In genomic region chr5:167489202-167489601, GRCh38 we compare ENCODE assay signal across 13 cellular contexts.
DNase-seq lines count a peak whose midpoint lies in the region; ATAC-seq and TF ChIP-seq lines count a peak whose summit lies in the region.
"Had no signal": no experiment of that assay in that cellular context is flagged by ENCODE, and none has a peak within 500 bp of the region (broad histone marks: within the 10 kb centered on the region; RNA-seq: fewer than 3 reads in every experiment).

No MANE protein-coding gene starts in this region.

- H3K4me3 ChIP-seq in epithelial cell of esophagus (ENCODE audit: low read length) (no peak overlapping the region), OCI-LY7 (ENCODE audit: low read depth, low read length, poor library complexity, severe bottlenecking) (no peak overlapping the region)
- H3K4me3 ChIP-seq: gastrocnemius medialis, upper lobe of left lung had no signal

- H3K79me2 ChIP-seq in OCI-LY7 (ENCODE audit: insufficient read depth, low read depth, low read length) = no peaks in the 10 kb centered on the region

- H3K9me3 Mint-ChIP-seq in T-cell = peaks cover 4 to 24% (median 19%) of the 10 kb centered on the region in 3 donors

- CTCF ChIA-PET in OCI-LY7 (lab: Charles Lee; ENCODE audit: unreplicated experiment) (no interaction called here), T-cell (lab: Charles Lee) (no interaction called here)

- no peak overlapping the region for H3K27ac Mint-ChIP-seq in T-cell
- H3K27ac Mint-ChIP-seq: T-helper 17 cell had no signal

- POLR2A ChIA-PET in OCI-LY7 (lab: Charles Lee) (no interaction called here), T-cell (lab: Charles Lee) (no interaction called here)

- no peaks in the 10 kb centered on the region for H3K4me1 ChIP-seq in OCI-LY7 (ENCODE audit: insufficient read depth, low read length, poor library complexity, severe bottlenecking)
- H3K4me1 ChIP-seq: gastrocnemius medialis, upper lobe of left lung had no signal

- intact Hi-C loops in OCI-LY7 (cut with micrococcal nuclease; ENCODE audit: unreplicated experiment) = no loop called here

- H3K9me2 ChIP-seq in OCI-LY7 (ENCODE audit: insufficient read depth, low read length) = no peaks in the 10 kb centered on the region

- H2AFZ ChIP-seq in OCI-LY7 (ENCODE audit: low read length) = no peak overlapping the region

- H3K9me3 ChIP-seq in OCI-LY7 (ENCODE audit: low read length) = no peaks in the 10 kb centered on the region
- H3K9me3 ChIP-seq: gastrocnemius medialis, upper lobe of left lung had no signal

- no peak overlapping the region for H3K4me2 ChIP-seq in OCI-LY7 (ENCODE audit: low read length)

- ATAC-seq in GM18502 (IDR thresholded peaks at IDR 0.05; ENCODE audit: poor library complexity, unreplicated experiment) (peak; percentile 92), GM21717 (IDR thresholded peaks at IDR 0.05; ENCODE audit: unreplicated experiment) (peak; percentile 97), HG03521 (IDR thresholded peaks at IDR 0.05; ENCODE audit: unreplicated experiment) (peak; percentile 81), T-cell (replicated peaks in 1 of 4) (no peak)
- ATAC-seq: gastrocnemius medialis, T-helper 17 cell had no signal

- no peaks in the 10 kb centered on the region for H3K4me1 Mint-ChIP-seq in T-cell
- H3K4me1 Mint-ChIP-seq: T-helper 17 cell had no signal

- H3K27ac ChIP-seq in OCI-LY7 (ENCODE audit: low read depth, low read length, poor library complexity, severe bottlenecking) = no peak overlapping the region
- H3K27ac ChIP-seq: gastrocnemius medialis, upper lobe of left lung had no signal

- no peaks in the 10 kb centered on the region for H3K36me3 ChIP-seq in OCI-LY7 (ENCODE audit: insufficient read depth, low read length)
- H3K36me3 ChIP-seq: gastrocnemius medialis, upper lobe of left lung had no signal

- H4K20me1 ChIP-seq in OCI-LY7 (ENCODE audit: insufficient read depth, low read length) = no peaks in the 10 kb centered on the region

- H3K36me3 Mint-ChIP-seq in T-cell = no peaks in the 10 kb centered on the region

- H3K27me3 Mint-ChIP-seq in T-cell = no peaks in the 10 kb centered on the region
- H3K27me3 Mint-ChIP-seq: T-helper 17 cell had no signal

- no TSS peak for BruUV-seq in OCI-LY7 (replicated peaks; lab: Mats Ljungman, UMichigan)

- peak; percentile 9 for DNase-seq in epithelial cell of esophagus (ENCODE audit: low read depth)
- DNase-seq in mesenteric fat pad (ENCODE audit: low spot score) = no peak
- no peak for DNase-seq in OCI-LY7 (ENCODE audit: low spot score)
- no peak for DNase-seq in T-cell
- no peak for DNase-seq in T-helper 2 cell
- DNase-seq: activated CD8-positive, alpha-beta memory T cell treated with anti-CD3 and anti-CD28 coated beads, Interleukin-2, amount 50 U/mL, for 4 hours; gastrocnemius medialis; NCI-H524 treated with DMSO at 0.1 percent for 48 hours; T-helper 17 cell; upper lobe of left lung had no signal

- no peak overlapping the region for H3K4me3 Mint-ChIP-seq in T-cell
- H3K4me3 Mint-ChIP-seq: T-helper 17 cell had no signal

- TF ChIP-seq CTCF in epithelial cell of esophagus (IDR thresholded peaks at IDR 0.05; ENCODE audit: insufficient read depth, low read depth, low read length, missing control alignments) (no peak), OCI-LY7 (conservative IDR thresholded peaks at IDR 0.05; ENCODE audit: low read length) (no peak)

Comparison
In these comparisons a context has a peak if more than half of its experiments do, and no peak if none do; other contexts are left out.
1. ATAC-seq: peak in GM18502 (single experiment), GM21717 (single experiment) and HG03521 (single experiment); none in T-cell (0 of 4).